ENCODE assay signal across 9 cellular contexts in genomic region chr4:70722199-70722791, GRCh38. TPM values are rescaled to one million over a fixed set of nuclear protein-coding genes. Genes with fewer than 3 reads are reported as not detected.
DNase-seq lines count a peak whose midpoint lies in the region; ATAC-seq and TF ChIP-seq lines count a peak whose summit lies in the region.
"Had no signal": no experiment of that assay in that cellular context is flagged by ENCODE, and none has a peak within 500 bp of the region (broad histone marks: within the 10 kb centered on the region; RNA-seq: fewer than 3 reads in every experiment).

No MANE protein-coding gene starts in this region.

- intact Hi-C loops in left ventricle myocardium superior (cut with micrococcal nuclease) = no loop called here

- DNase-seq in Ammon's horn (ENCODE audit: low spot score) (peak; percentile 82), NCI-H1092 (lab: John Stamatoyannopoulos, UW) (peak; percentile 32), left ventricle myocardium superior (no peak), NOMO-1 treated with dmso at 0.1 percent for 144 hours (lab: John Stamatoyannopoulos, UW; ENCODE audit: unreplicated experiment) (no peak), CD1c-positive myeloid dendritic cell (ENCODE audit: extremely low spot score) (no peak), omental fat pad (ENCODE audit: low spot score) (no peak)
- peak; percentile 35 for DNase-seq in activated naive CD4-positive, alpha-beta T cell treated with anti-CD3 and anti-CD28 coated beads, Interleukin-2, amount 50 U/mL, for 16 hours
- DNase-seq in stimulated activated CD4-positive, alpha-beta T cell treated with anti-CD3 and anti-CD28 coated beads, Interleukin-2, amount 100 ng/mL, for 24 hours = peak; percentile 30 to 39

- no peak for TF ChIP-seq CTCF in omental fat pad (IDR thresholded peaks at IDR 0.05)

- ATAC-seq in left ventricle myocardium superior = peak; percentile 57
- no peak for ATAC-seq in omental fat pad (ENCODE audit: low FRiP score)

RNA-seq across cellular contexts. Expression of gene RUFY3, which starts 0.5 kb away (rescaled TPM):
- total RNA-seq in left ventricle myocardium superior = 22.1 TPM
- total RNA-seq in omental fat pad = 10 to 100 TPM; 34.2 to 92.8 (median 64.0) TPM

RNA-seq across cellular contexts. Expression of gene UTP3, which starts 34.0 kb away (rescaled TPM):
- 14.2 TPM for total RNA-seq in left ventricle myocardium superior
- 10 to 100 TPM; 20.7 to 67.5 (median 26.5) TPM for total RNA-seq in omental fat pad

RNA-seq across cellular contexts. Expression of gene JCHAIN, which starts 56.0 kb away (rescaled TPM):
- total RNA-seq in left ventricle myocardium superior = 7.0 TPM
- 10 to 100 TPM; 15.8 to 99.9 (median 36.0) TPM for total RNA-seq in omental fat pad
- total RNA-seq: glomerular endothelial cell had no signal

Comparison
In these comparisons a context has a peak if more than half of its experiments do, and no peak if none do; other contexts are left out.
1. DNase-seq: peak in Ammon's horn (single experiment), NCI-H1092 (single experiment), activated naive CD4-positive, alpha-beta T cell treated with anti-CD3 and anti-CD28 coated beads, Interleukin-2, amount 50 U/mL, for 16 hours (single experiment) and stimulated activated CD4-positive, alpha-beta T cell treated with anti-CD3 and anti-CD28 coated beads, Interleukin-2, amount 100 ng/mL, for 24 hours (2 of 2); none in left ventricle myocardium superior (single experiment), NOMO-1 treated with dmso at 0.1 percent for 144 hours (single experiment), CD1c-positive myeloid dendritic cell (single experiment) and omental fat pad (single experiment).